In genomic region chr16:2826591-2827480, GRCh38 we compare ENCODE assay signal across 23 cellular contexts. TPM values are rescaled to one million over a fixed set of nuclear protein-coding genes. Genes with fewer than 3 reads are reported as not detected.
DNase-seq lines count a peak whose midpoint lies in the region; ATAC-seq, FAIRE-seq and TF ChIP-seq lines count a peak whose summit lies in the region.
"Had no signal": no experiment of that assay in that cellular context is flagged by ENCODE, and none has a peak within 500 bp of the region (broad histone marks: within the 10 kb centered on the region; RNA-seq: fewer than 3 reads in every experiment).

No MANE protein-coding gene starts in this region.

- H3K36me3 ChIP-seq in Panc1 (ENCODE audit: control insufficient read depth, insufficient read depth, low read length) (no peaks in the 10 kb centered on the region), HepG2 (replicated peaks in 1 of 2; ENCODE audit: control insufficient read depth in 1 of 2, insufficient read depth in 2 of 2, low read length in 2 of 2) (no peaks in the 10 kb centered on the region)
- H3K36me3 ChIP-seq: SJSA1 had no signal

- H3K4me2 ChIP-seq in HepG2 (ENCODE audit: low read depth, low read length) = no peak overlapping the region
- H3K4me2 ChIP-seq: KMS-11 had no signal

- 0 out of 2 replicates have a peak, but pooled peaks have one; percentile 6 for ATAC-seq in Panc1
- ATAC-seq in HepG2 = no peak; the same call in 2 of the 3 replicates
- ATAC-seq in HG03039 (IDR thresholded peaks at IDR 0.05; ENCODE audit: unreplicated experiment) = no peak
- no peak for ATAC-seq in GM21717 (IDR thresholded peaks at IDR 0.05; ENCODE audit: unreplicated experiment)
- ATAC-seq in GM21390 (IDR thresholded peaks at IDR 0.05; ENCODE audit: unreplicated experiment) = no peak
- ATAC-seq: GM12878, Right ventricle myocardium inferior had no signal

- WGBS in HepG2 (ENCODE audit: low lambda C conversion rate) = 5% methylated on average over 10 of the region's 21 CpGs

- DNase-seq in Panc1 (ENCODE audit: low read depth, low spot score) (no peak), HepG2 (ENCODE audit: low spot score) (no peak), posterior vena cava (ENCODE audit: low spot score) (peak; percentile 68), D721Med (ENCODE audit: insufficient read length, low spot score) (no peak)
- DNase-seq: CD4-positive, CD25-positive, alpha-beta regulatory T cell; DMS79 treated with DMSO at 0.1 percent for 48 hours; GM23248; HCEC 1CT; MV-4-11; NCI-H1105 treated with DMSO at 0.1 percent for 48 hours; NCI-H2081 treated with DMSO at 0.1 percent for 48 hours; NCI-H524 treated with DMSO at 0.1 percent for 48 hours; OCI-M1 had no signal

- H3K79me2 ChIP-seq in HepG2 (ENCODE audit: insufficient read depth, low read length) = no peaks in the 10 kb centered on the region

- H3K4me1 ChIP-seq in Panc1 (ENCODE audit: control insufficient read depth, insufficient read depth, low read length) (peaks cover 32% of the 10 kb centered on the region), HepG2 (ENCODE audit: insufficient read depth, low read length) (peaks cover 40% of the 10 kb centered on the region)
- H3K4me1 ChIP-seq: SJSA1 had no signal

- in situ Hi-C loops in Panc1 (cut with HindIII; ENCODE audit: low pct_unique_long_range_greater_than_20kb, low sequenced_read_pairs) = no loop called here
- in situ Hi-C loops in HepG2 (cut with HindIII; ENCODE audit: extremely low pct_ligation_motif_present, low pct_unique_long_range_greater_than_20kb) = loop anchor here (5.0 kb wide), 1 partner anchor 40 kb away; the partner anchor contains the start of gene PRSS33

- H3K9me3 ChIP-seq in Panc1 (ENCODE audit: control insufficient read depth, insufficient read depth, low read depth, low read length) (no peaks in the 10 kb centered on the region), HepG2 (ENCODE audit: low read length) (no peaks in the 10 kb centered on the region)
- H3K9me3 ChIP-seq: SJSA1 had no signal

- CTCF ChIA-PET in Panc1 (lab: Charles Lee) = no interaction called here
- CTCF ChIA-PET in HepG2 (lab: Yijun Ruan, JAX; ENCODE audit: low intra/inter-chr PET ratio, low total read pairs) = no interaction called here

- FAIRE-seq in HepG2 (lab: Jason Lieb, UNC) (no peak), D721Med (lab: Jason Lieb, UNC) (no peak)
- FAIRE-seq: A204.1, GM12878 had no signal

- BruUV-seq in Panc1 (replicated peaks; lab: Mats Ljungman, UMichigan) = no TSS peak
- BruUV-seq in HepG2 (replicated peaks; lab: Mats Ljungman, UMichigan) = no TSS peak

- TF ChIP-seq POLR2A in HepG2 (IDR thresholded peaks at IDR 0.05; ENCODE audit: insufficient read depth in 1 of 2, low read depth in 2 of 2, low read length in 2 of 2) = no peak

- H4K20me1 ChIP-seq in HepG2 (ENCODE audit: insufficient read depth, low read length) = no peaks in the 10 kb centered on the region

- no peak overlapping the region for H3K9ac ChIP-seq in HepG2 (ENCODE audit: insufficient read depth, low read depth, low read length)
- H3K9ac ChIP-seq: GM23248, KMS-11 had no signal

- POLR2A ChIA-PET in Panc1 (lab: Charles Lee) = no interaction called here
- POLR2A ChIA-PET in HepG2 (lab: Yijun Ruan, JAX) = interaction anchor here (0.6 kb wide), 1 partner anchor 23 kb away, joined by 3 read pairs; no protein-coding TSS in a partner anchor

- TF ChIP-seq CTCF in C4-2B (conservative IDR thresholded peaks at IDR 0.05) (no peak), Panc1 (IDR thresholded peaks at IDR 0.05) (no peak), HepG2 (CRISPR knock-in tag; IDR thresholded peaks at IDR 0.05) (no peak), D721Med (IDR thresholded peaks at IDR 0.05; ENCODE audit: insufficient read depth, missing control alignments) (no peak)

- H3K27me3 ChIP-seq in Panc1 (ENCODE audit: control insufficient read depth, insufficient read depth, low read length) (no peaks in the 10 kb centered on the region), HepG2 (ENCODE audit: control insufficient read depth in 1 of 2, insufficient read depth in 2 of 2, low read length in 2 of 2) (peaks cover 1 to 81% of the 10 kb centered on the region in 2 experiments)

- H3K4me3 ChIP-seq in Panc1 (ENCODE audit: low read depth in 2 of 2, low read length in 2 of 2) (no peak overlapping the region), HepG2 (replicated peaks in 1 of 3; ENCODE audit: insufficient read depth in 1 of 3, low read depth in 2 of 3, low read length in 3 of 3) (no peak overlapping the region)
- H3K4me3 ChIP-seq: GM12878, GM23248, SJSA1 had no signal

- no peak for TF ChIP-seq EP300 in HepG2 (IDR thresholded peaks at IDR 0.05; ENCODE audit: low read depth in 2 of 2, low read length in 2 of 2)
- no peak for TF ChIP-seq EP300 in HepG2 (CRISPR knock-in tag; IDR thresholded peaks at IDR 0.05; ENCODE audit: borderline replicate concordance)

- TF ChIP-seq RAD21 in HepG2 (CRISPR knock-in tag; IDR thresholded peaks at IDR 0.05) = no peak

- 0 out of 2 replicates have a peak overlapping the region, but pooled peaks have one; percentile 3 for H3K27ac ChIP-seq in C4-2B
- H3K27ac ChIP-seq in Panc1 (ENCODE audit: low read length) = peak overlapping the region; percentile 25
- no peak overlapping the region for H3K27ac ChIP-seq in HepG2 (ENCODE audit: extremely low read length, insufficient read depth, low read length)
- H3K27ac ChIP-seq: GM23248, KMS-11, SJSA1 had no signal

- intact Hi-C loops in Panc1 (cut with micrococcal nuclease; ENCODE audit: unreplicated experiment) (no loop called here), HepG2 (cut with micrococcal nuclease; ENCODE audit: unreplicated experiment) (no loop called here), posterior vena cava (cut with DNase I) (loop anchor here in 1 of 2 donors (10.0 kb wide), 1 partner anchor 92 kb away; no protein-coding TSS in a partner anchor)

- no peak overlapping the region for H2AFZ ChIP-seq in HepG2 (ENCODE audit: low read length)
- H2AFZ ChIP-seq: GM23248 had no signal

RNA-seq across cellular contexts. Expression of gene ZG16B, which starts 3.3 kb away (rescaled TPM):
- total RNA-seq in Panc1 (2021; ENCODE audit: unreplicated experiment) (9.1 TPM), HepG2 (2016; rRNA removed; fragmentation: Illumina TruSeq; extraction: Trizol) (1.5 and 1.8 TPM in 2 replicates), posterior vena cava (not detected)
- 8.3 TPM for polyA plus RNA-seq in Panc1 (2012; ENCODE audit: insufficient read length)
- total RNA-seq in HepG2 (2016; cell fraction: cytosol; rRNA removed; fragmentation: Illumina TruSeq; extraction: Trizol; ENCODE audit: low read depth) = 0.97 and 1.4 TPM in 2 replicates
- 0.97 and 1.7 TPM in 2 replicates for total RNA-seq in HepG2 (2016; cell fraction: insoluble cytoplasmic fraction; rRNA removed; fragmentation: Illumina TruSeq; extraction: Trizol)
- 2.0 and 2.2 TPM in 2 replicates for total RNA-seq in HepG2 (2016; cell fraction: membrane; rRNA removed; fragmentation: Illumina TruSeq; extraction: Trizol)
- 1.4 and 1.9 TPM in 2 replicates for total RNA-seq in HepG2 (2016; cell fraction: nucleus; rRNA removed; fragmentation: Illumina TruSeq; extraction: Trizol)
- 11.3 and 14.3 TPM in 2 replicates for polyA plus RNA-seq in HepG2 (2011; rRNA removed)
- 12.2 and 13.9 TPM in 2 replicates for polyA plus RNA-seq in HepG2 (2011; cell fraction: cytosol; rRNA removed)
- polyA plus RNA-seq in HepG2 (2011; cell fraction: nucleus; rRNA removed) = 8.9 and 18.3 TPM in 2 replicates
- 13.3 and 13.8 TPM in 2 replicates for polyA plus RNA-seq in HepG2 (2012)
- 1.0 and 1.1 TPM in 2 replicates for polyA plus RNA-seq in HepG2 (2016; cell fraction: cytosol; fragmentation: Illumina TruSeq; extraction: Trizol; ENCODE audit: low read depth)
- polyA plus RNA-seq in HepG2 (2016; cell fraction: insoluble cytoplasmic fraction; fragmentation: Illumina TruSeq; extraction: Trizol; ENCODE audit: low read depth) = 0.84 and 1.1 TPM in 2 replicates
- 1.4 TPM in 2 replicates for polyA plus RNA-seq in HepG2 (2016; cell fraction: membrane; fragmentation: Illumina TruSeq; extraction: Trizol; ENCODE audit: low read depth)
- polyA plus RNA-seq in HepG2 (2016; cell fraction: nucleus; fragmentation: Illumina TruSeq; extraction: Trizol; ENCODE audit: insufficient read depth, low read depth) = 2.4 and 4.4 TPM in 2 replicates
- polyA minus RNA-seq in HepG2 (2011; rRNA and poly(A)+ RNA removed; ENCODE audit: low replicate concordance) = 4.8 and 6.8 TPM in 2 replicates
- polyA minus RNA-seq in HepG2 (2011; cell fraction: cytosol; rRNA and poly(A)+ RNA removed) = 2.6 and 3.3 TPM in 2 replicates
- 5.4 and 9.0 TPM in 2 replicates for polyA minus RNA-seq in HepG2 (2011; cell fraction: nucleus; rRNA and poly(A)+ RNA removed)
- total RNA-seq: CD4-positive, CD25-positive, alpha-beta regulatory T cell; GM23248 had no signal
- polyA plus RNA-seq: GM23248 had no signal

RNA-seq across cellular contexts. Expression of gene PRSS21, which starts 9.8 kb away (rescaled TPM):
- total RNA-seq in Panc1 (2021; ENCODE audit: unreplicated experiment) (not detected), HepG2 (2016; rRNA removed; fragmentation: Illumina TruSeq; extraction: Trizol) (not detected in 2 replicates), posterior vena cava (not detected)
- polyA plus RNA-seq in Panc1 (2012; ENCODE audit: insufficient read length) = not detected
- not detected in 2 replicates for total RNA-seq in HepG2 (2016; cell fraction: cytosol; rRNA removed; fragmentation: Illumina TruSeq; extraction: Trizol; ENCODE audit: low read depth)
- not detected in 2 replicates for total RNA-seq in HepG2 (2016; cell fraction: insoluble cytoplasmic fraction; rRNA removed; fragmentation: Illumina TruSeq; extraction: Trizol)
- not detected in 2 replicates for total RNA-seq in HepG2 (2016; cell fraction: membrane; rRNA removed; fragmentation: Illumina TruSeq; extraction: Trizol)
- not detected in 2 replicates for total RNA-seq in HepG2 (2016; cell fraction: nucleus; rRNA removed; fragmentation: Illumina TruSeq; extraction: Trizol)
- not detected in 2 replicates for polyA plus RNA-seq in HepG2 (2011; rRNA removed)
- polyA plus RNA-seq in HepG2 (2011; cell fraction: cytosol; rRNA removed) = not detected in 2 replicates
- not detected in 2 replicates for polyA plus RNA-seq in HepG2 (2011; cell fraction: nucleus; rRNA removed)
- not detected in 2 replicates for polyA plus RNA-seq in HepG2 (2012)
- polyA plus RNA-seq in HepG2 (2016; cell fraction: cytosol; fragmentation: Illumina TruSeq; extraction: Trizol; ENCODE audit: low read depth) = not detected in 2 replicates
- polyA plus RNA-seq in HepG2 (2016; cell fraction: insoluble cytoplasmic fraction; fragmentation: Illumina TruSeq; extraction: Trizol; ENCODE audit: low read depth) = not detected in 2 replicates
- polyA plus RNA-seq in HepG2 (2016; cell fraction: membrane; fragmentation: Illumina TruSeq; extraction: Trizol; ENCODE audit: low read depth) = not detected in 2 replicates
- not detected in 2 replicates for polyA plus RNA-seq in HepG2 (2016; cell fraction: nucleus; fragmentation: Illumina TruSeq; extraction: Trizol; ENCODE audit: insufficient read depth, low read depth)
- 0.32 and 219 TPM in 2 replicates for polyA minus RNA-seq in HepG2 (2011; rRNA and poly(A)+ RNA removed; ENCODE audit: low replicate concordance)
- polyA minus RNA-seq in HepG2 (2011; cell fraction: cytosol; rRNA and poly(A)+ RNA removed) = 1.1 TPM in 1 of 2 replicates, not detected in the other
- 0.50 and 0.64 TPM in 2 replicates for polyA minus RNA-seq in HepG2 (2011; cell fraction: nucleus; rRNA and poly(A)+ RNA removed)
- total RNA-seq: CD4-positive, CD25-positive, alpha-beta regulatory T cell; GM23248; HT1080; Right ventricle myocardium inferior; SJSA1 had no signal
- polyA plus RNA-seq: GM23248 had no signal

RNA-seq across cellular contexts. Expression of gene PRSS41, which starts 28.6 kb away (rescaled TPM):
- not detected for total RNA-seq in Panc1 (2021; ENCODE audit: unreplicated experiment)
- polyA plus RNA-seq in Panc1 (2012; ENCODE audit: insufficient read length) = not detected
- not detected in 2 replicates for total RNA-seq in HepG2 (2016; rRNA removed; fragmentation: Illumina TruSeq; extraction: Trizol)
- not detected in 2 replicates for total RNA-seq in HepG2 (2016; cell fraction: cytosol; rRNA removed; fragmentation: Illumina TruSeq; extraction: Trizol; ENCODE audit: low read depth)
- total RNA-seq in HepG2 (2016; cell fraction: insoluble cytoplasmic fraction; rRNA removed; fragmentation: Illumina TruSeq; extraction: Trizol) = not detected in 2 replicates
- total RNA-seq in HepG2 (2016; cell fraction: membrane; rRNA removed; fragmentation: Illumina TruSeq; extraction: Trizol) = not detected in 2 replicates
- total RNA-seq in HepG2 (2016; cell fraction: nucleus; rRNA removed; fragmentation: Illumina TruSeq; extraction: Trizol) = not detected in 2 replicates
- not detected in 2 replicates for polyA plus RNA-seq in HepG2 (2011; rRNA removed)
- not detected in 2 replicates for polyA plus RNA-seq in HepG2 (2011; cell fraction: cytosol; rRNA removed)
- not detected in 2 replicates for polyA plus RNA-seq in HepG2 (2011; cell fraction: nucleus; rRNA removed)
- not detected in 2 replicates for polyA plus RNA-seq in HepG2 (2012)
- not detected in 2 replicates for polyA plus RNA-seq in HepG2 (2016; cell fraction: cytosol; fragmentation: Illumina TruSeq; extraction: Trizol; ENCODE audit: low read depth)
- polyA plus RNA-seq in HepG2 (2016; cell fraction: insoluble cytoplasmic fraction; fragmentation: Illumina TruSeq; extraction: Trizol; ENCODE audit: low read depth) = not detected in 2 replicates
- not detected in 2 replicates for polyA plus RNA-seq in HepG2 (2016; cell fraction: membrane; fragmentation: Illumina TruSeq; extraction: Trizol; ENCODE audit: low read depth)
- polyA plus RNA-seq in HepG2 (2016; cell fraction: nucleus; fragmentation: Illumina TruSeq; extraction: Trizol; ENCODE audit: insufficient read depth, low read depth) = not detected in 2 replicates
- 0.14 TPM in 1 of 2 replicates, not detected in the other for polyA minus RNA-seq in HepG2 (2011; rRNA and poly(A)+ RNA removed; ENCODE audit: low replicate concordance)
- polyA minus RNA-seq in HepG2 (2011; cell fraction: cytosol; rRNA and poly(A)+ RNA removed) = not detected in 2 replicates
- not detected in 2 replicates for polyA minus RNA-seq in HepG2 (2011; cell fraction: nucleus; rRNA and poly(A)+ RNA removed)
- not detected for total RNA-seq in posterior vena cava
- total RNA-seq: CD4-positive, CD25-positive, alpha-beta regulatory T cell; GM12878; GM23248; HT1080; Right ventricle myocardium inferior; SJSA1 had no signal
- polyA plus RNA-seq: CD4-positive, CD25-positive, alpha-beta regulatory T cell; GM12878; GM23248 had no signal

RNA-seq across cellular contexts. Expression of gene PRSS22, which starts 31.1 kb away (rescaled TPM):
- total RNA-seq in Panc1 (2021; ENCODE audit: unreplicated experiment) = 23.9 TPM
- polyA plus RNA-seq in Panc1 (2012; ENCODE audit: insufficient read length) = 37.3 TPM
- 0.24 TPM in 1 of 2 replicates, not detected in the other for total RNA-seq in HepG2 (2016; rRNA removed; fragmentation: Illumina TruSeq; extraction: Trizol)
- total RNA-seq in HepG2 (2016; cell fraction: cytosol; rRNA removed; fragmentation: Illumina TruSeq; extraction: Trizol; ENCODE audit: low read depth) = not detected in 2 replicates
- 0.15 TPM in 1 of 2 replicates, not detected in the other for total RNA-seq in HepG2 (2016; cell fraction: insoluble cytoplasmic fraction; rRNA removed; fragmentation: Illumina TruSeq; extraction: Trizol)
- total RNA-seq in HepG2 (2016; cell fraction: membrane; rRNA removed; fragmentation: Illumina TruSeq; extraction: Trizol) = not detected in 2 replicates
- total RNA-seq in HepG2 (2016; cell fraction: nucleus; rRNA removed; fragmentation: Illumina TruSeq; extraction: Trizol) = not detected in 2 replicates
- polyA plus RNA-seq in HepG2 (2011; rRNA removed) = 0.24 and 0.32 TPM in 2 replicates
- polyA plus RNA-seq in HepG2 (2011; cell fraction: cytosol; rRNA removed) = 0.26 and 0.27 TPM in 2 replicates
- polyA plus RNA-seq in HepG2 (2011; cell fraction: nucleus; rRNA removed) = 0.87 and 0.88 TPM in 2 replicates
- not detected in 2 replicates for polyA plus RNA-seq in HepG2 (2012)
- not detected in 2 replicates for polyA plus RNA-seq in HepG2 (2016; cell fraction: cytosol; fragmentation: Illumina TruSeq; extraction: Trizol; ENCODE audit: low read depth)
- polyA plus RNA-seq in HepG2 (2016; cell fraction: insoluble cytoplasmic fraction; fragmentation: Illumina TruSeq; extraction: Trizol; ENCODE audit: low read depth) = not detected in 2 replicates
- polyA plus RNA-seq in HepG2 (2016; cell fraction: membrane; fragmentation: Illumina TruSeq; extraction: Trizol; ENCODE audit: low read depth) = not detected in 2 replicates
- 0.57 TPM in 1 of 2 replicates, not detected in the other for polyA plus RNA-seq in HepG2 (2016; cell fraction: nucleus; fragmentation: Illumina TruSeq; extraction: Trizol; ENCODE audit: insufficient read depth, low read depth)
- 0.42 and 1.0 TPM in 2 replicates for polyA minus RNA-seq in HepG2 (2011; rRNA and poly(A)+ RNA removed; ENCODE audit: low replicate concordance)
- not detected in 2 replicates for polyA minus RNA-seq in HepG2 (2011; cell fraction: cytosol; rRNA and poly(A)+ RNA removed)
- polyA minus RNA-seq in HepG2 (2011; cell fraction: nucleus; rRNA and poly(A)+ RNA removed) = not detected in 2 replicates
- total RNA-seq in posterior vena cava = not detected
- total RNA-seq: CD4-positive, CD25-positive, alpha-beta regulatory T cell; GM12878; GM23248; HT1080; Right ventricle myocardium inferior; SJSA1 had no signal
- polyA plus RNA-seq: CD4-positive, CD25-positive, alpha-beta regulatory T cell; GM12878; GM23248 had no signal

RNA-seq across cellular contexts. Expression of gene PRSS33, which starts 39.5 kb away (rescaled TPM):
- total RNA-seq in Panc1 (2021; ENCODE audit: unreplicated experiment) (0.59 TPM), HepG2 (2016; rRNA removed; fragmentation: Illumina TruSeq; extraction: Trizol) (not detected in 2 replicates), posterior vena cava (not detected)
- 0.47 TPM for polyA plus RNA-seq in Panc1 (2012; ENCODE audit: insufficient read length)
- not detected in 2 replicates for total RNA-seq in HepG2 (2016; cell fraction: cytosol; rRNA removed; fragmentation: Illumina TruSeq; extraction: Trizol; ENCODE audit: low read depth)
- not detected in 2 replicates for total RNA-seq in HepG2 (2016; cell fraction: insoluble cytoplasmic fraction; rRNA removed; fragmentation: Illumina TruSeq; extraction: Trizol)
- not detected in 2 replicates for total RNA-seq in HepG2 (2016; cell fraction: membrane; rRNA removed; fragmentation: Illumina TruSeq; extraction: Trizol)
- total RNA-seq in HepG2 (2016; cell fraction: nucleus; rRNA removed; fragmentation: Illumina TruSeq; extraction: Trizol) = not detected in 2 replicates
- polyA plus RNA-seq in HepG2 (2011; rRNA removed) = not detected in 2 replicates
- not detected in 2 replicates for polyA plus RNA-seq in HepG2 (2011; cell fraction: cytosol; rRNA removed)
- not detected in 2 replicates for polyA plus RNA-seq in HepG2 (2011; cell fraction: nucleus; rRNA removed)
- not detected in 2 replicates for polyA plus RNA-seq in HepG2 (2012)
- not detected in 2 replicates for polyA plus RNA-seq in HepG2 (2016; cell fraction: cytosol; fragmentation: Illumina TruSeq; extraction: Trizol; ENCODE audit: low read depth)
- not detected in 2 replicates for polyA plus RNA-seq in HepG2 (2016; cell fraction: insoluble cytoplasmic fraction; fragmentation: Illumina TruSeq; extraction: Trizol; ENCODE audit: low read depth)
- polyA plus RNA-seq in HepG2 (2016; cell fraction: membrane; fragmentation: Illumina TruSeq; extraction: Trizol; ENCODE audit: low read depth) = not detected in 2 replicates
- not detected in 2 replicates for polyA plus RNA-seq in HepG2 (2016; cell fraction: nucleus; fragmentation: Illumina TruSeq; extraction: Trizol; ENCODE audit: insufficient read depth, low read depth)
- polyA minus RNA-seq in HepG2 (2011; rRNA and poly(A)+ RNA removed; ENCODE audit: low replicate concordance) = not detected in 2 replicates
- polyA minus RNA-seq in HepG2 (2011; cell fraction: cytosol; rRNA and poly(A)+ RNA removed) = not detected in 2 replicates
- not detected in 2 replicates for polyA minus RNA-seq in HepG2 (2011; cell fraction: nucleus; rRNA and poly(A)+ RNA removed)
- total RNA-seq: CD4-positive, CD25-positive, alpha-beta regulatory T cell; GM12878; GM23248; HT1080; Right ventricle myocardium inferior; SJSA1 had no signal
- polyA plus RNA-seq: CD4-positive, CD25-positive, alpha-beta regulatory T cell; GM12878; GM23248 had no signal
